2 cellular contexts compared by ENCODE assay signal in the genomic region with DNA sequence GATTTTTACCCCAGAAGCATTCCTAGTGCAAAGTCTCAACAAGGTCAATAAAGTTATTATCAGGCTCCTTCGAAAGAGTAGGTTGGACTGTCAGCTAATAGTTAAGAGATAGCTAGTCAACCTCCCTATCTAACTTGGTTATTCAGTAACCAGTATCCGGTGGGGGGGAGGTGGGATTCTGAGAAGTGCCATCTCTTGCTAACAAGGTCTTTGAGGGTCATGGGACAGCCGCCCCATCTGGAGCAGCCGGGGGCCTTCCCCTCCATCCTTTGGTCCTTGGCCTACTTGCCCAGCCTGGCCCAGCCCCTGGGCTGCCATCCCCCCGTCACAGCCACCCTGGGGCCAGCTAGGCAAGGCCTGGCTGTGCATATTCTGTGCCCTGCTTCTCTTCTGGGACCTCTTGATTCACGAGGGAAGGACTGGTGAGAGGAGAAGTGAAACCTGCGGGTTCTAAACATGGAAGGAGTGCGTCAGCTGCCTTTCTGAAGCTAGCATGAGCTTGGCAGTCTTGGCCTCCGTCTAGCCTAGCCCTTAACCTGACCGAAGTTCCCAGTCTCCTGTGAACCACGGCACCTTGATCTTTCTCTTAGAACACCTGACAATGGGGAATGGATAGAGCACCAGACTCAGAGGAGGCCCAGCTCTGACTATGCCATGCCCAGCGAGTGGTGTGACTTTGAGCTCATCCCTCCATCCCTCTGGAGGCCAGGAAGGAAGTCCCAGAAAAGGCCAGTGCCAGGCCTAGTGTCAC.
TF ChIP-seq lines count a peak whose summit lies in the region.

No MANE protein-coding gene starts in this region.

TF ChIP-seq in SK-N-SH, 30 proteins besides CTCF, POLR2A, EP300 and RAD21 (continued from another document):
- TF ChIP-seq POLR2AphosphoS5 (IDR thresholded peaks at IDR 0.05; ENCODE audit: low read depth, low read length) = no peak
- TF ChIP-seq, protein P1, sequence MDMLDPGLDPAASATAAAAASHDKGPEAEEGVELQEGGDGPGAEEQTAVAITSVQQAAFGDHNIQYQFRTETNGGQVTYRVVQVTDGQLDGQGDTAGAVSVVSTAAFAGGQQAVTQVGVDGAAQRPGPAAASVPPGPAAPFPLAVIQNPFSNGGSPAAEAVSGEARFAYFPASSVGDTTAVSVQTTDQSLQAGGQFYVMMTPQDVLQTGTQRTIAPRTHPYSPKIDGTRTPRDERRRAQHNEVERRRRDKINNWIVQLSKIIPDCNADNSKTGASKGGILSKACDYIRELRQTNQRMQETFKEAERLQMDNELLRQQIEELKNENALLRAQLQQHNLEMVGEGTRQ (IDR thresholded peaks at IDR 0.05; ENCODE audit: borderline replicate concordance, low read depth, low read length) = no peak

TF ChIP-seq in SK-N-SH treated with all-trans-retinoic acid at 6 μM for 48 hours, 23 proteins besides CTCF, POLR2A, EP300 and RAD21 (continued from another document):
- TF ChIP-seq, protein P2, sequence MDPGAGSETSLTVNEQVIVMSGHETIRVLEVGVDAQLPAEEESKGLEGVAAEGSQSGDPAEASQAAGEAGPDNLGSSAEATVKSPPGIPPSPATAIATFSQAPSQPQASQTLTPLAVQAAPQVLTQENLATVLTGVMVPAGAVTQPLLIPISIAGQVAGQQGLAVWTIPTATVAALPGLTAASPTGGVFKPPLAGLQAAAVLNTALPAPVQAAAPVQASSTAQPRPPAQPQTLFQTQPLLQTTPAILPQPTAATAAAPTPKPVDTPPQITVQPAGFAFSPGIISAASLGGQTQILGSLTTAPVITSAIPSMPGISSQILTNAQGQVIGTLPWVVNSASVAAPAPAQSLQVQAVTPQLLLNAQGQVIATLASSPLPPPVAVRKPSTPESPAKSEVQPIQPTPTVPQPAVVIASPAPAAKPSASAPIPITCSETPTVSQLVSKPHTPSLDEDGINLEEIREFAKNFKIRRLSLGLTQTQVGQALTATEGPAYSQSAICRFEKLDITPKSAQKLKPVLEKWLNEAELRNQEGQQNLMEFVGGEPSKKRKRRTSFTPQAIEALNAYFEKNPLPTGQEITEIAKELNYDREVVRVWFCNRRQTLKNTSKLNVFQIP (CRISPR knock-in tag; IDR thresholded peaks at IDR 0.05; ENCODE audit: borderline replicate concordance, low read depth) = no peak
